Comparison of ENCODE assay signal across 9 cellular contexts in genomic region chr11:71453911-71454304, GRCh38. TPM values are rescaled to one million over a fixed set of nuclear protein-coding genes. Genes with fewer than 3 reads are reported as not detected.
A peak's percentile ranks its signal among the peaks of the same experiment; 100 is the strongest.
DNase-seq lines count a peak whose midpoint lies in the region; ATAC-seq, FAIRE-seq and TF ChIP-seq lines count a peak whose summit lies in the region.
"Had no signal": no experiment of that assay in that cellular context is flagged by ENCODE, and none has a peak within 500 bp of the region (broad histone marks: within the 10 kb centered on the region; RNA-seq: fewer than 3 reads in every experiment).

No MANE protein-coding gene starts in this region.

- H3K4me1 ChIP-seq in A549 (peaks cover 20% of the 10 kb centered on the region; the same call in 2 of the 3 replicates), breast epithelium (peaks cover 0 to 6% of the 10 kb centered on the region in 2 donors), mucosa of descending colon (ENCODE audit: low read depth) (peaks cover 21% of the 10 kb centered on the region), testis (peaks cover 14% of the 10 kb centered on the region)

- no peak for TF ChIP-seq POLR2A in A549 (IDR thresholded peaks at IDR 0.05; ENCODE audit: low read length)
- TF ChIP-seq POLR2A in breast epithelium (IDR thresholded peaks at IDR 0.05) = no peak
- no peak for TF ChIP-seq POLR2A in testis (IDR thresholded peaks at IDR 0.05)

- H3K9me3 ChIP-seq in A549 (no peaks in the 10 kb centered on the region), breast epithelium (no peaks in the 10 kb centered on the region), mucosa of descending colon (no peaks in the 10 kb centered on the region), testis (no peaks in the 10 kb centered on the region)

- peaks cover 3% of the 10 kb centered on the region for H3K36me3 ChIP-seq in breast epithelium
- H3K36me3 ChIP-seq in mucosa of descending colon (ENCODE audit: low read depth) = peaks cover 11% of the 10 kb centered on the region
- H3K36me3 ChIP-seq in testis (ENCODE audit: low read depth, missing control alignments) = no peaks in the 10 kb centered on the region

- no peak for TF ChIP-seq RAD21 in A549 (conservative IDR thresholded peaks at IDR 0.05 in 1 of 2, IDR thresholded peaks at IDR 0.05 in 1 of 2)

- H3K27ac ChIP-seq in A549 (peak overlapping the region; percentile 82 to 90), HL-60 (replicated peaks) (peak overlapping the region; percentile 89), breast epithelium (no peak overlapping the region), testis (no peak overlapping the region)

- CTCF ChIA-PET in A549 (lab: Yijun Ruan, JAX) = no interaction called here

- no peak for TF ChIP-seq CTCF in A549 (IDR thresholded peaks at IDR 0.05)
- TF ChIP-seq CTCF in HL-60 (IDR thresholded peaks at IDR 0.05; ENCODE audit: insufficient read depth, low read length) = no peak
- TF ChIP-seq CTCF in breast epithelium (IDR thresholded peaks at IDR 0.05) = no peak
- no peak for TF ChIP-seq CTCF in mucosa of descending colon (IDR thresholded peaks at IDR 0.05)
- no peak for TF ChIP-seq CTCF in testis (IDR thresholded peaks at IDR 0.05)

- DNase-seq in A549 (ENCODE audit: low read depth in 1 of 2, low spot score in 1 of 2) (no peak), HL-60 (ENCODE audit: low read depth in 1 of 2, low spot score in 1 of 2) (no peak), breast epithelium (ENCODE audit: low spot score in 2 of 2) (no peak), mucosa of descending colon (no peak), DMS153 (lab: John Stamatoyannopoulos, UW) (no peak), testis (no peak), kidney glomerular epithelial cell (lab: John Stamatoyannopoulos, UW) (no peak)
- DNase-seq: effector CD8-positive, alpha-beta T cell had no signal

- no peak for ATAC-seq in A549
- peak; percentile 0 for ATAC-seq in mucosa of descending colon
- no peak for ATAC-seq in HG03342 (IDR thresholded peaks at IDR 0.05; ENCODE audit: unreplicated experiment)

- no peak for TF ChIP-seq EP300 in A549 (IDR thresholded peaks at IDR 0.05)

- peak overlapping the region; percentile 97 for H3K4me3 ChIP-seq in A549
- H3K4me3 ChIP-seq in HL-60 (replicated peaks; ENCODE audit: insufficient read depth, low read length) = peak overlapping the region; percentile 87
- H3K4me3 ChIP-seq in breast epithelium = peak overlapping the region; percentile 84 to 95 (median 86)
- H3K4me3 ChIP-seq in mucosa of descending colon = peak overlapping the region; percentile 37
- H3K4me3 ChIP-seq in testis = peak overlapping the region in 1 of 2 donors; percentile 86

- WGBS in A549 (ENCODE audit: missing lambda C conversion rate) = 21% methylated on average over 7 of the region's 7 CpGs
- 48 to 61% methylated on average over 7 of the region's 7 CpGs for WGBS in testis, 2 donors

- no peaks in the 10 kb centered on the region for H3K27me3 ChIP-seq in HL-60 (ENCODE audit: insufficient read depth, poor library complexity, severe bottlenecking)
- no peaks in the 10 kb centered on the region for H3K27me3 ChIP-seq in breast epithelium
- H3K27me3 ChIP-seq in testis = no peaks in the 10 kb centered on the region

- POLR2A ChIA-PET in A549 (lab: Yijun Ruan, JAX) = no interaction called here

- H3K4me2 ChIP-seq in A549 = peak overlapping the region; percentile 93

- intact Hi-C loops in breast epithelium (cut with DNase I; ENCODE audit: low total_unique reads) = no loop called here
- intact Hi-C loops in mucosa of descending colon (cut with DNase I, micrococcal nuclease) = no loop called here
- intact Hi-C loops in testis (cut with DNase I; ENCODE audit: low total_unique reads) = no loop called here

- FAIRE-seq in A549 (lab: Jason Lieb, UNC) = no peak

TF ChIP-seq in A549, 52 proteins besides CTCF, POLR2A, EP300 and RAD21:
- TF ChIP-seq RCOR1 (IDR thresholded peaks at IDR 0.05; ENCODE audit: low read depth, low read length) (no peak), NPAS2 (CRISPR knock-in tag; IDR thresholded peaks at IDR 0.05; ENCODE audit: borderline replicate concordance) (no peak), MAFK (IDR thresholded peaks at IDR 0.05; ENCODE audit: partially characterized antibody) (no peak), JUN (IDR thresholded peaks at IDR 0.05) (no peak), TFCP2L1 (CRISPR knock-in tag; IDR thresholded peaks at IDR 0.05) (no peak), PHF8 (IDR thresholded peaks at IDR 0.05; ENCODE audit: borderline replicate concordance, low read depth) (no peak)
- TF ChIP-seq, protein P1, sequence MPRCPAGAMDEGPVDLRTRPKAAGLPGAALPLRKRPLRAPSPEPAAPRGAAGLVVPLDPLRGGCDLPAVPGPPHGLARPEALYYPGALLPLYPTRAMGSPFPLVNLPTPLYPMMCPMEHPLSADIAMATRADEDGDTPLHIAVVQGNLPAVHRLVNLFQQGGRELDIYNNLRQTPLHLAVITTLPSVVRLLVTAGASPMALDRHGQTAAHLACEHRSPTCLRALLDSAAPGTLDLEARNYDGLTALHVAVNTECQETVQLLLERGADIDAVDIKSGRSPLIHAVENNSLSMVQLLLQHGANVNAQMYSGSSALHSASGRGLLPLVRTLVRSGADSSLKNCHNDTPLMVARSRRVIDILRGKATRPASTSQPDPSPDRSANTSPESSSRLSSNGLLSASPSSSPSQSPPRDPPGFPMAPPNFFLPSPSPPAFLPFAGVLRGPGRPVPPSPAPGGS (IDR thresholded peaks at IDR 0.05) = no peak
- TF ChIP-seq, protein P2, sequence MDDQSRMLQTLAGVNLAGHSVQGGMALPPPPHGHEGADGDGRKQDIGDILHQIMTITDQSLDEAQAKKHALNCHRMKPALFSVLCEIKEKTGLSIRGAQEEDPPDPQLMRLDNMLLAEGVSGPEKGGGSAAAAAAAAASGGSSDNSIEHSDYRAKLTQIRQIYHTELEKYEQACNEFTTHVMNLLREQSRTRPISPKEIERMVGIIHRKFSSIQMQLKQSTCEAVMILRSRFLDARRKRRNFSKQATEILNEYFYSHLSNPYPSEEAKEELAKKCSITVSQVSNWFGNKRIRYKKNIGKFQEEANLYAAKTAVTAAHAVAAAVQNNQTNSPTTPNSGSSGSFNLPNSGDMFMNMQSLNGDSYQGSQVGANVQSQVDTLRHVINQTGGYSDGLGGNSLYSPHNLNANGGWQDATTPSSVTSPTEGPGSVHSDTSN (IDR thresholded peaks at IDR 0.05) = no peak

RNA-seq across cellular contexts. Expression of gene NADSYN1, which starts 0.9 kb away (rescaled TPM):
- 34.6 and 47.1 TPM in 2 replicates for polyA plus RNA-seq in A549 (2011; rRNA removed)
- 43.0 and 47.3 TPM in 2 replicates for polyA plus RNA-seq in A549 (2012; cell fraction: cytosol; rRNA removed)
- polyA plus RNA-seq in A549 (2012; cell fraction: nucleus; rRNA removed) = 131 and 187 TPM in 2 replicates
- 63.3 to 70.9 TPM (median 67.6 TPM) in 3 replicates for polyA plus RNA-seq in A549 (2017; fragmentation: RNase III; extraction: RNeasy Plus Mini Kit Qiagen cat#74134 plus additional on column Dnase treatment)
- polyA minus RNA-seq in A549 (2011; rRNA and poly(A)+ RNA removed) = 85.0 and 86.1 TPM in 2 replicates
- 10 to 100 TPM; 58.6 to 83.6 (median 70.5) TPM for total RNA-seq in breast epithelium
- 100 to 1,000 TPM; 112 to 210 (median 141) TPM for total RNA-seq in mucosa of descending colon
- 10 to 100 TPM; 75.7 to 91.2 TPM for total RNA-seq in testis
- polyA plus RNA-seq in testis (ENCODE audit: insufficient read depth, low read depth, low replicate concordance) = 79.4 TPM

RNA-seq across cellular contexts. Expression of gene DHCR7, which starts 5.7 kb away (rescaled TPM):
- 42.7 and 44.2 TPM in 2 replicates for polyA plus RNA-seq in A549 (2011; rRNA removed)
- polyA plus RNA-seq in A549 (2012; cell fraction: cytosol; rRNA removed) = 47.8 and 65.4 TPM in 2 replicates
- 102 and 119 TPM in 2 replicates for polyA plus RNA-seq in A549 (2012; cell fraction: nucleus; rRNA removed)
- 47.2 to 82.2 TPM (median 75.8 TPM) in 3 replicates for polyA plus RNA-seq in A549 (2017; fragmentation: RNase III; extraction: RNeasy Plus Mini Kit Qiagen cat#74134 plus additional on column Dnase treatment)
- 56.9 and 64.4 TPM in 2 replicates for polyA minus RNA-seq in A549 (2011; rRNA and poly(A)+ RNA removed)
- total RNA-seq in breast epithelium = 10 to 100 TPM; 14.7 to 31.7 (median 25.2) TPM
- 10 to 100 TPM; 26.5 to 68.6 (median 62.3) TPM for total RNA-seq in mucosa of descending colon
- 100 to 1,000 TPM in 1 of 2 donors, 10 to 100 TPM in 1; 54.2 to 101 TPM for total RNA-seq in testis
- polyA plus RNA-seq in testis (ENCODE audit: insufficient read depth, low read depth, low replicate concordance) = 65.3 TPM

Comparison
In these comparisons a context has a peak if more than half of its experiments do, and no peak if none do; other contexts are left out.
1. H3K27ac ChIP-seq: peak in A549 (2 of 2) and HL-60 (single experiment); none in breast epithelium (0 of 2) and testis (0 of 2).